ENCODE assay signal across 1 cellular context in the genomic region with DNA sequence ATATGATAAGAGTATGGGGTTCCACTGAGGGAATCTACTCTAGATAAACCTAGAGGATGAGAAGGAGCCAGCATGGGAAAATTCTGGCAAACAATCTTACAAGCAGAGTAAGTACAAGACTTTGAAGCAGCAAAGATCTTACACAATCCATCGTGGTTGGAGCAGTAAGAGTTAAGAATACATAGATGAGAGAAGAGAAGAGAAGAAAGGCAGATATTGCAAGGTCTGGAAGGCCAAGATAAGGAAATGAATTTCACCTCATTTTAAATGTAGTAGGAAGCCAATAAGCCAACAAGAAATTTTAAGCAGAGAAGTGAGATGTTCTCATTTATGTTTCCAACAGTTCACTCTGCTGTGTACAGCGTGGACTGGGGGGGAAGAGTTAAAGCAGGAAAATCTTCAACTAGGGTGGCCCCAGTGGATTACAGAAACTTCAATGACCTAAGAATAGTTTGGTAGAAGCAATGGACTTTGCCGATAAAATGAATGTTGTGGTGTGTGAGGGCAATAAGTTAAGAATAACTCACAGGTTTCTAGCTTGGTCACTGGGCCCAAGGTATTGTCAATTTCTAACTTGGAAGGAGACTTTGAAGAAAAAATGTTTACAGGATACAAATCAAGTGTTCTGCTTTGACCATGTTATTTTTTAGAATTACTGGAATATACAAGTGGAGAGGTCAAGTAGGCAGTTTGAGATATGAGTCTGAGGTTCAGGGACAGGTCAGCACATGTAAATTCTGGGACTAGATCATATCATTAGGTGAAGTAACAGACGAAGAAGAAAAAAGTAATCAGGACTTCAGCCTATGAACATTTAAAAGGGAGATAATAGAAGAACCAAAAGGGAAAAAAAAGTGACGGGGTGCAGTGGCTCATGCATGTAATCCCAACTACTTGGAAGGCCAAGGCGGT.
TF ChIP-seq lines count a peak whose summit lies in the region.

No MANE protein-coding gene starts in this region.

TF ChIP-seq in K562, 482 proteins besides CTCF, POLR2A, EP300 and RAD21 (continued from another document and continues in another):
- TF ChIP-seq, protein P1, sequence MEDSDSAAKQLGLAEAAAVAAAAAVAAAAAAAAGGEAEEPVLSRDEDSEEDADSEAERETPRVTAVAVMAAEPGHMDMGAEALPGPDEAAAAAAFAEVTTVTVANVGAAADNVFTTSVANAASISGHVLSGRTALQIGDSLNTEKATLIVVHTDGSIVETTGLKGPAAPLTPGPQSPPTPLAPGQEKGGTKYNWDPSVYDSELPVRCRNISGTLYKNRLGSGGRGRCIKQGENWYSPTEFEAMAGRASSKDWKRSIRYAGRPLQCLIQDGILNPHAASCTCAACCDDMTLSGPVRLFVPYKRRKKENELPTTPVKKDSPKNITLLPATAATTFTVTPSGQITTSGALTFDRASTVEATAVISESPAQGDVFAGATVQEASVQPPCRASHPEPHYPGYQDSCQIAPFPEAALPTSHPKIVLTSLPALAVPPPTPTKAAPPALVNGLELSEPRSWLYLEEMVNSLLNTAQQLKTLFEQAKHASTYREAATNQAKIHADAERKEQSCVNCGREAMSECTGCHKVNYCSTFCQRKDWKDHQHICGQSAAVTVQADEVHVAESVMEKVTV (CRISPR knock-in tag; IDR thresholded peaks at IDR 0.05): no peak
- no peak for TF ChIP-seq ZNF274 (IDR thresholded peaks at IDR 0.05; ENCODE audit: borderline replicate concordance, low read depth, low read length)
- TF ChIP-seq, protein P2, sequence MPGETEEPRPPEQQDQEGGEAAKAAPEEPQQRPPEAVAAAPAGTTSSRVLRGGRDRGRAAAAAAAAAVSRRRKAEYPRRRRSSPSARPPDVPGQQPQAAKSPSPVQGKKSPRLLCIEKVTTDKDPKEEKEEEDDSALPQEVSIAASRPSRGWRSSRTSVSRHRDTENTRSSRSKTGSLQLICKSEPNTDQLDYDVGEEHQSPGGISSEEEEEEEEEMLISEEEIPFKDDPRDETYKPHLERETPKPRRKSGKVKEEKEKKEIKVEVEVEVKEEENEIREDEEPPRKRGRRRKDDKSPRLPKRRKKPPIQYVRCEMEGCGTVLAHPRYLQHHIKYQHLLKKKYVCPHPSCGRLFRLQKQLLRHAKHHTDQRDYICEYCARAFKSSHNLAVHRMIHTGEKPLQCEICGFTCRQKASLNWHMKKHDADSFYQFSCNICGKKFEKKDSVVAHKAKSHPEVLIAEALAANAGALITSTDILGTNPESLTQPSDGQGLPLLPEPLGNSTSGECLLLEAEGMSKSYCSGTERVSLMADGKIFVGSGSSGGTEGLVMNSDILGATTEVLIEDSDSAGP (CRISPR knock-in tag; IDR thresholded peaks at IDR 0.05): no peak
- TF ChIP-seq ZNF197 (CRISPR knock-in tag; IDR thresholded peaks at IDR 0.05; ENCODE audit: low read depth): no peak
- TF ChIP-seq ILK (tag; IDR thresholded peaks at IDR 0.05; ENCODE audit: borderline replicate concordance, low read depth): no peak
- TF ChIP-seq, protein P3, sequence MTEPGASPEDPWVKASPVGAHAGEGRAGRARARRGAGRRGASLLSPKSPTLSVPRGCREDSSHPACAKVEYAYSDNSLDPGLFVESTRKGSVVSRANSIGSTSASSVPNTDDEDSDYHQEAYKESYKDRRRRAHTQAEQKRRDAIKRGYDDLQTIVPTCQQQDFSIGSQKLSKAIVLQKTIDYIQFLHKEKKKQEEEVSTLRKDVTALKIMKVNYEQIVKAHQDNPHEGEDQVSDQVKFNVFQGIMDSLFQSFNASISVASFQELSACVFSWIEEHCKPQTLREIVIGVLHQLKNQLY (CRISPR knock-in tag; conservative IDR thresholded peaks at IDR 0.05): no peak
- TF ChIP-seq ZNF143 (CRISPR knock-in tag; IDR thresholded peaks at IDR 0.05): no peak
- TF ChIP-seq FOS (IDR thresholded peaks at IDR 0.05; ENCODE audit: extremely low read depth, insufficient read length): no peak
- no peak for TF ChIP-seq ZNF518B (CRISPR knock-in tag; IDR thresholded peaks at IDR 0.05)
- no peak for TF ChIP-seq ZNF175 (CRISPR knock-in tag; IDR thresholded peaks at IDR 0.05; ENCODE audit: low read depth)
- TF ChIP-seq, protein P4, sequence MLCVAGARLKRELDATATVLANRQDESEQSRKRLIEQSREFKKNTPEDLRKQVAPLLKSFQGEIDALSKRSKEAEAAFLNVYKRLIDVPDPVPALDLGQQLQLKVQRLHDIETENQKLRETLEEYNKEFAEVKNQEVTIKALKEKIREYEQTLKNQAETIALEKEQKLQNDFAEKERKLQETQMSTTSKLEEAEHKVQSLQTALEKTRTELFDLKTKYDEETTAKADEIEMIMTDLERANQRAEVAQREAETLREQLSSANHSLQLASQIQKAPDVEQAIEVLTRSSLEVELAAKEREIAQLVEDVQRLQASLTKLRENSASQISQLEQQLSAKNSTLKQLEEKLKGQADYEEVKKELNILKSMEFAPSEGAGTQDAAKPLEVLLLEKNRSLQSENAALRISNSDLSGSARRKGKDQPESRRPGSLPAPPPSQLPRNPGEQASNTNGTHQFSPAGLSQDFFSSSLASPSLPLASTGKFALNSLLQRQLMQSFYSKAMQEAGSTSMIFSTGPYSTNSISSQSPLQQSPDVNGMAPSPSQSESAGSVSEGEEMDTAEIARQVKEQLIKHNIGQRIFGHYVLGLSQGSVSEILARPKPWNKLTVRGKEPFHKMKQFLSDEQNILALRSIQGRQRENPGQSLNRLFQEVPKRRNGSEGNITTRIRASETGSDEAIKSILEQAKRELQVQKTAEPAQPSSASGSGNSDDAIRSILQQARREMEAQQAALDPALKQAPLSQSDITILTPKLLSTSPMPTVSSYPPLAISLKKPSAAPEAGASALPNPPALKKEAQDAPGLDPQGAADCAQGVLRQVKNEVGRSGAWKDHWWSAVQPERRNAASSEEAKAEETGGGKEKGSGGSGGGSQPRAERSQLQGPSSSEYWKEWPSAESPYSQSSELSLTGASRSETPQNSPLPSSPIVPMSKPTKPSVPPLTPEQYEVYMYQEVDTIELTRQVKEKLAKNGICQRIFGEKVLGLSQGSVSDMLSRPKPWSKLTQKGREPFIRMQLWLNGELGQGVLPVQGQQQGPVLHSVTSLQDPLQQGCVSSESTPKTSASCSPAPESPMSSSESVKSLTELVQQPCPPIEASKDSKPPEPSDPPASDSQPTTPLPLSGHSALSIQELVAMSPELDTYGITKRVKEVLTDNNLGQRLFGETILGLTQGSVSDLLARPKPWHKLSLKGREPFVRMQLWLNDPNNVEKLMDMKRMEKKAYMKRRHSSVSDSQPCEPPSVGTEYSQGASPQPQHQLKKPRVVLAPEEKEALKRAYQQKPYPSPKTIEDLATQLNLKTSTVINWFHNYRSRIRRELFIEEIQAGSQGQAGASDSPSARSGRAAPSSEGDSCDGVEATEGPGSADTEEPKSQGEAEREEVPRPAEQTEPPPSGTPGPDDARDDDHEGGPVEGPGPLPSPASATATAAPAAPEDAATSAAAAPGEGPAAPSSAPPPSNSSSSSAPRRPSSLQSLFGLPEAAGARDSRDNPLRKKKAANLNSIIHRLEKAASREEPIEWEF (CRISPR knock-in tag; IDR thresholded peaks at IDR 0.05): no peak
- TF ChIP-seq TCF7 (IDR thresholded peaks at IDR 0.05; ENCODE audit: borderline replicate concordance): no peak
- no peak; the same call in 1 of the 2 replicates for TF ChIP-seq TOE1 (IDR thresholded peaks at IDR 0.05; ENCODE audit: borderline replicate concordance)
- TF ChIP-seq TOE1 (CRISPR knock-in tag; IDR thresholded peaks at IDR 0.05; ENCODE audit: borderline replicate concordance, low read depth): no peak
- TF ChIP-seq RBFOX2 (IDR thresholded peaks at IDR 0.05; ENCODE audit: low read depth, low read length): peak; percentile 11; the same call in 1 of the 2 replicates
- TF ChIP-seq MED1 (CRISPR knock-in tag; IDR thresholded peaks at IDR 0.05; ENCODE audit: borderline replicate concordance): no peak
- TF ChIP-seq ZC3H11A (IDR thresholded peaks at IDR 0.05; ENCODE audit: low read depth, low read length): no peak
- TF ChIP-seq OTX1 (CRISPR knock-in tag; IDR thresholded peaks at IDR 0.05): no peak
- TF ChIP-seq, protein P5, sequence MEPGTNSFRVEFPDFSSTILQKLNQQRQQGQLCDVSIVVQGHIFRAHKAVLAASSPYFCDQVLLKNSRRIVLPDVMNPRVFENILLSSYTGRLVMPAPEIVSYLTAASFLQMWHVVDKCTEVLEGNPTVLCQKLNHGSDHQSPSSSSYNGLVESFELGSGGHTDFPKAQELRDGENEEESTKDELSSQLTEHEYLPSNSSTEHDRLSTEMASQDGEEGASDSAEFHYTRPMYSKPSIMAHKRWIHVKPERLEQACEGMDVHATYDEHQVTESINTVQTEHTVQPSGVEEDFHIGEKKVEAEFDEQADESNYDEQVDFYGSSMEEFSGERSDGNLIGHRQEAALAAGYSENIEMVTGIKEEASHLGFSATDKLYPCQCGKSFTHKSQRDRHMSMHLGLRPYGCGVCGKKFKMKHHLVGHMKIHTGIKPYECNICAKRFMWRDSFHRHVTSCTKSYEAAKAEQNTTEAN (CRISPR knock-in tag; IDR thresholded peaks at IDR 0.05): no peak
- TF ChIP-seq, protein P6, sequence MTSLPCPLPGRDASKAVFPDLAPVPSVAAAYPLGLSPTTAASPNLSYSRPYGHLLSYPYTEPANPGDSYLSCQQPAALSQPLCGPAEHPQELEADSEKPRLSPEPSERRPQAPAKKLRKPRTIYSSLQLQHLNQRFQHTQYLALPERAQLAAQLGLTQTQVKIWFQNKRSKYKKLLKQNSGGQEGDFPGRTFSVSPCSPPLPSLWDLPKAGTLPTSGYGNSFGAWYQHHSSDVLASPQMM (CRISPR knock-in tag; IDR thresholded peaks at IDR 0.05): no peak
- no peak for TF ChIP-seq ZBTB1 (CRISPR knock-in tag; IDR thresholded peaks at IDR 0.05; ENCODE audit: borderline replicate concordance, low read depth)
- peak in 1 of 2 experiments; percentile 87; a peak in 2 of 4 replicates for TF ChIP-seq ZMIZ1 (IDR thresholded peaks at IDR 0.05; ENCODE audit: low read depth in 2 of 2, low read length in 2 of 2)
- no peak for TF ChIP-seq ZNF830 (CRISPR knock-in tag; IDR thresholded peaks at IDR 0.05)
- no peak for TF ChIP-seq MAFG (tag; conservative IDR thresholded peaks at IDR 0.05)
- peak; percentile 77; the same call in 1 of the 2 replicates for TF ChIP-seq MEF2D (tag; conservative IDR thresholded peaks at IDR 0.05; ENCODE audit: low read depth)
- TF ChIP-seq GTF2A2 (tag; IDR thresholded peaks at IDR 0.05): no peak
- no peak for TF ChIP-seq HDAC6 (IDR thresholded peaks at IDR 0.05; ENCODE audit: low read depth, low read length)
- TF ChIP-seq FOXP4 (CRISPR knock-in tag; IDR thresholded peaks at IDR 0.05; ENCODE audit: borderline replicate concordance): no peak
